ENCODE assay signal across 1 cellular context in the genomic region with DNA sequence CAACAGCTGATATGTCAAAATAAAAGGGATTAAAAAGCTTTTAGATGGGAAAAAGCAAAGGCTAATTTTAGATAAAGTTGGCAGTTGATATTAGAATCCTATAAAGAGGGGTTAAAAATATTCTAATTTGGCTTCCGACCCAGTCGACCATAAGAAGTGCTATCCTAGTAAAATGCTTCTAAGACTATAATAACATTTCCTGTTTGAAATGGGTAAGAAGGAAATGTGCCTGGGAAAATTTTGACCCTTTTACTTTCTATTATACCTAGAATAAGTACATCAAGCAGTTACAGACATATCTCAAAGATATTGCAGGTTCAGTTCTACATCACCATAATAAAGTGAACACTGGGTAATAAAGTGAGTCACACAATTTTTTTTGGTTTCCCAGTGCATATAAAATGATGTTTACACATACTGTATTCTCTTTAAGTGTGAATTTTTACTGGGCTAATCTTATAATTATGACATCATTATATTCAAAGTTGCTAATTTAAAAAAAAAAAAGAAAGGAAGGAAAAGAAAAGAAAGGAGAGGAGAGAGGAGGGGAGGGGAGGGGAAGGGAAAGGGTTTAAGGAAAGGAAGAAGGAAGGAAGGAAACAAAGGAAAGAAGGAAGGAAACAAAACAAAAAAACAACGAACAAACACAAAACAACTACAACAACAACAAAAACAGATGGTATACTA.
TF ChIP-seq lines count a peak whose summit lies in the region.

No MANE protein-coding gene starts in this region.

TF ChIP-seq in HEK293, 187 proteins besides CTCF, POLR2A, EP300 and RAD21:
- TF ChIP-seq, protein P1, sequence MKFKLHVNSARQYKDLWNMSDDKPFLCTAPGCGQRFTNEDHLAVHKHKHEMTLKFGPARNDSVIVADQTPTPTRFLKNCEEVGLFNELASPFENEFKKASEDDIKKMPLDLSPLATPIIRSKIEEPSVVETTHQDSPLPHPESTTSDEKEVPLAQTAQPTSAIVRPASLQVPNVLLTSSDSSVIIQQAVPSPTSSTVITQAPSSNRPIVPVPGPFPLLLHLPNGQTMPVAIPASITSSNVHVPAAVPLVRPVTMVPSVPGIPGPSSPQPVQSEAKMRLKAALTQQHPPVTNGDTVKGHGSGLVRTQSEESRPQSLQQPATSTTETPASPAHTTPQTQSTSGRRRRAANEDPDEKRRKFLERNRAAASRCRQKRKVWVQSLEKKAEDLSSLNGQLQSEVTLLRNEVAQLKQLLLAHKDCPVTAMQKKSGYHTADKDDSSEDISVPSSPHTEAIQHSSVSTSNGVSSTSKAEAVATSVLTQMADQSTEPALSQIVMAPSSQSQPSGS (tag by site-specific recombination; IDR thresholded peaks at IDR 0.05; ENCODE audit: low read depth): peak; percentile 92
- TF ChIP-seq HOXC10 (CRISPR knock-in tag; IDR thresholded peaks at IDR 0.05): no peak
- TF ChIP-seq ZFP41 (tag by site-specific recombination; IDR thresholded peaks at IDR 0.05; ENCODE audit: borderline replicate concordance): no peak
- TF ChIP-seq, protein P2, sequence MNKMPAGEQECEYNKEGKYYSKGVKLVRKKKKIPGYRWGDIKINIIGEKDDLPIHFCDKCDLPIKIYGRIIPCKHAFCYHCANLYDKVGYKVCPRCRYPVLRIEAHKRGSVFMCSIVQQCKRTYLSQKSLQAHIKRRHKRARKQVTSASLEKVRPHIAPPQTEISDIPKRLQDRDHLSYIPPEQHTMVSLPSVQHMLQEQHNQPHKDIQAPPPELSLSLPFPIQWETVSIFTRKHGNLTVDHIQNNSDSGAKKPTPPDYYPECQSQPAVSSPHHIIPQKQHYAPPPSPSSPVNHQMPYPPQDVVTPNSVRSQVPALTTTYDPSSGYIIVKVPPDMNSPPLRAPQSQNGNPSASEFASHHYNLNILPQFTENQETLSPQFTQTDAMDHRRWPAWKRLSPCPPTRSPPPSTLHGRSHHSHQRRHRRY (tag by site-specific recombination; IDR thresholded peaks at IDR 0.05): no peak
